1 cellular context compared by ENCODE assay signal in the genomic region with DNA sequence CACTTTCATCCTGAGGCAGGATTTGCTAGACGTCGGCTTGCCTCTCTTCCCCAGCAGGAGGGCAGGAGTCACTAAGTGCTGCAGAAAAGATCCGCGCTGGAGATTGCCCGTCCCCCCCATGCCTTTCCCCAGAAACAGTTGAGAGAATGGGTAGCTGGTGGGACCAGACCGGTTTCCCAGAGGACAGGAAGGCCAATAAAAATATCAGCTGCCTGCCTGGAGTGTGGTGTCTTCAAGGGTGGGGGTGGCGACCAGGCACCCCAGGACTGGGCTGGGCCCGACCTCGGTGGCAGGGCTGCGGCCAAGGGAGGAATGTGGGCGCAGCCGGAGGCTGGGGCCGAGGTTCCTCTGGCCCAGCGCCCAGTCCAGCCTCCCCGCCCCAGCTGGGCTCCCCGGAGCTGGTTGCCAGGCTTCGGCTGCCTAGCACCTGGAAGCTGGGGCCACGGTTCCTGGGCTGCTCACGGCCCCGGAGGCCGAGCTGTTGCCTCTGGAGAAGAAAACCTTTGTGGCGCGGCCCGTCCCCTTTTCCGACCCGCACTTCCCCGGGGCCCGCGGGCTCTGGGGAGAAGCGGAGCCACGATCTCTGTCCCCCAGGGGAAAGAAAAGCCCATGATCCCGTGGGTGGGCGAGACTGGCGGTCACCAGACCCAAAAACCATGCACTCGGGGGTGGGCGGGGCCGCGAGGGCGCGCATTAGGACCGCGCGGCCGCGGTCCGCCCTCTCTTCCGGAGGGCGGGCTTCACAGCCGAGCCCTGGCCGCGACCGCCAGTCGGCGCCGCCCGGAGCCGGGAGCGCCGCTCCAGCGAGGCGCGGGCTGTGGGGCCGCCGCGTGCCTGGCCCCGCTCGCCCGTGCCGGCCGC.
TF ChIP-seq lines count a peak whose summit lies in the region.

A gene with protein sequence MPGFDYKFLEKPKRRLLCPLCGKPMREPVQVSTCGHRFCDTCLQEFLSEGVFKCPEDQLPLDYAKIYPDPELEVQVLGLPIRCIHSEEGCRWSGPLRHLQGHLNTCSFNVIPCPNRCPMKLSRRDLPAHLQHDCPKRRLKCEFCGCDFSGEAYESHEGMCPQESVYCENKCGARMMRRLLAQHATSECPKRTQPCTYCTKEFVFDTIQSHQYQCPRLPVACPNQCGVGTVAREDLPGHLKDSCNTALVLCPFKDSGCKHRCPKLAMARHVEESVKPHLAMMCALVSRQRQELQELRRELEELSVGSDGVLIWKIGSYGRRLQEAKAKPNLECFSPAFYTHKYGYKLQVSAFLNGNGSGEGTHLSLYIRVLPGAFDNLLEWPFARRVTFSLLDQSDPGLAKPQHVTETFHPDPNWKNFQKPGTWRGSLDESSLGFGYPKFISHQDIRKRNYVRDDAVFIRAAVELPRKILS (plus strand): TSS at position 769 of the 861 bp plus-strand sequence. CDS start 102 bp downstream, outside the sequence.

TF ChIP-seq in IMR-90, 13 proteins besides CTCF, POLR2A, EP300 and RAD21:
- TF ChIP-seq CHD1 (IDR thresholded peaks at IDR 0.05; ENCODE audit: low read depth, low read length) (no peak), SMC3 (IDR thresholded peaks at IDR 0.05; ENCODE audit: low read depth, low read length) (0 out of 2 replicates have a peak, but pooled peaks have one; percentile 20), CEBPB (IDR thresholded peaks at IDR 0.05; ENCODE audit: low read depth, low read length) (no peak), RCOR1 (IDR thresholded peaks at IDR 0.05; ENCODE audit: insufficient replicate concordance, low read length) (no peak), MXI1 (IDR thresholded peaks at IDR 0.05; ENCODE audit: borderline replicate concordance, low read depth, low read length) (peak; percentile 88), MAZ (IDR thresholded peaks at IDR 0.05; ENCODE audit: borderline replicate concordance, low read depth, low read length) (peak; percentile 73; the same call in 1 of the 2 replicates), BHLHE40 (IDR thresholded peaks at IDR 0.05; ENCODE audit: low read depth, low read length) (peak; percentile 84)
- TF ChIP-seq, protein P1, sequence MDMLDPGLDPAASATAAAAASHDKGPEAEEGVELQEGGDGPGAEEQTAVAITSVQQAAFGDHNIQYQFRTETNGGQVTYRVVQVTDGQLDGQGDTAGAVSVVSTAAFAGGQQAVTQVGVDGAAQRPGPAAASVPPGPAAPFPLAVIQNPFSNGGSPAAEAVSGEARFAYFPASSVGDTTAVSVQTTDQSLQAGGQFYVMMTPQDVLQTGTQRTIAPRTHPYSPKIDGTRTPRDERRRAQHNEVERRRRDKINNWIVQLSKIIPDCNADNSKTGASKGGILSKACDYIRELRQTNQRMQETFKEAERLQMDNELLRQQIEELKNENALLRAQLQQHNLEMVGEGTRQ (IDR thresholded peaks at IDR 0.05; ENCODE audit: low read depth, low read length): no peak
- TF ChIP-seq, protein P2, sequence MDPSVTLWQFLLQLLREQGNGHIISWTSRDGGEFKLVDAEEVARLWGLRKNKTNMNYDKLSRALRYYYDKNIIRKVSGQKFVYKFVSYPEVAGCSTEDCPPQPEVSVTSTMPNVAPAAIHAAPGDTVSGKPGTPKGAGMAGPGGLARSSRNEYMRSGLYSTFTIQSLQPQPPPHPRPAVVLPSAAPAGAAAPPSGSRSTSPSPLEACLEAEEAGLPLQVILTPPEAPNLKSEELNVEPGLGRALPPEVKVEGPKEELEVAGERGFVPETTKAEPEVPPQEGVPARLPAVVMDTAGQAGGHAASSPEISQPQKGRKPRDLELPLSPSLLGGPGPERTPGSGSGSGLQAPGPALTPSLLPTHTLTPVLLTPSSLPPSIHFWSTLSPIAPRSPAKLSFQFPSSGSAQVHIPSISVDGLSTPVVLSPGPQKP (IDR thresholded peaks at IDR 0.05; ENCODE audit: borderline replicate concordance, low read depth, low read length): no peak
